In the genomic region with DNA sequence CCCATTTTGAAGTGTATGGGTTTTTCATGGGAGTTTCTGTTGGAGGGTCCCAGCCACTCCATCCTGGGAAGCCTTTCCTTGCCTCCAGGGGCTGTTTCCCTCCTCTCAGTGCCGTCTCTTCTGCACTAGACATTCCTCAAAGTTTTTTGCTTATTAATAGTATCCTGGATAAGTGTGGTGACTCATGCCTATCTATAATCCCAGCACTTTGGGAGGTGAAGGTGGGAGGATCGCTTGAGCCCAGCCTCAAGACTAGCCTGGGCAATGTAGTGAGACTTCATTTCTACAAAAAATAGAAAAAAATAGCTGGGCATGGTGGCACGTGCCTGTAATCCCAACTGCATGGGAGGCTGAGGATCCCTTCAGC, we compare ENCODE assay signal across 2 cellular contexts.
TF ChIP-seq lines count a peak whose summit lies in the region.

No MANE protein-coding gene starts in this region.

TF ChIP-seq in HCT116, 20 proteins besides CTCF, POLR2A, EP300 and RAD21 (continued from another document):
- TF ChIP-seq, protein P1, sequence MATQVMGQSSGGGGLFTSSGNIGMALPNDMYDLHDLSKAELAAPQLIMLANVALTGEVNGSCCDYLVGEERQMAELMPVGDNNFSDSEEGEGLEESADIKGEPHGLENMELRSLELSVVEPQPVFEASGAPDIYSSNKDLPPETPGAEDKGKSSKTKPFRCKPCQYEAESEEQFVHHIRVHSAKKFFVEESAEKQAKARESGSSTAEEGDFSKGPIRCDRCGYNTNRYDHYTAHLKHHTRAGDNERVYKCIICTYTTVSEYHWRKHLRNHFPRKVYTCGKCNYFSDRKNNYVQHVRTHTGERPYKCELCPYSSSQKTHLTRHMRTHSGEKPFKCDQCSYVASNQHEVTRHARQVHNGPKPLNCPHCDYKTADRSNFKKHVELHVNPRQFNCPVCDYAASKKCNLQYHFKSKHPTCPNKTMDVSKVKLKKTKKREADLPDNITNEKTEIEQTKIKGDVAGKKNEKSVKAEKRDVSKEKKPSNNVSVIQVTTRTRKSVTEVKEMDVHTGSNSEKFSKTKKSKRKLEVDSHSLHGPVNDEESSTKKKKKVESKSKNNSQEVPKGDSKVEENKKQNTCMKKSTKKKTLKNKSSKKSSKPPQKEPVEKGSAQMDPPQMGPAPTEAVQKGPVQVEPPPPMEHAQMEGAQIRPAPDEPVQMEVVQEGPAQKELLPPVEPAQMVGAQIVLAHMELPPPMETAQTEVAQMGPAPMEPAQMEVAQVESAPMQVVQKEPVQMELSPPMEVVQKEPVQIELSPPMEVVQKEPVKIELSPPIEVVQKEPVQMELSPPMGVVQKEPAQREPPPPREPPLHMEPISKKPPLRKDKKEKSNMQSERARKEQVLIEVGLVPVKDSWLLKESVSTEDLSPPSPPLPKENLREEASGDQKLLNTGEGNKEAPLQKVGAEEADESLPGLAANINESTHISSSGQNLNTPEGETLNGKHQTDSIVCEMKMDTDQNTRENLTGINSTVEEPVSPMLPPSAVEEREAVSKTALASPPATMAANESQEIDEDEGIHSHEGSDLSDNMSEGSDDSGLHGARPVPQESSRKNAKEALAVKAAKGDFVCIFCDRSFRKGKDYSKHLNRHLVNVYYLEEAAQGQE (IDR thresholded peaks at IDR 0.05; ENCODE audit: low read depth): no peak
- TF ChIP-seq JUND (IDR thresholded peaks at IDR 0.05) (peak; percentile 68; the same call in 1 of the 2 replicates), EZH2phosphoT487 (IDR thresholded peaks at IDR 0.05; ENCODE audit: borderline replicate concordance) (no peak)
- TF ChIP-seq, protein P2, sequence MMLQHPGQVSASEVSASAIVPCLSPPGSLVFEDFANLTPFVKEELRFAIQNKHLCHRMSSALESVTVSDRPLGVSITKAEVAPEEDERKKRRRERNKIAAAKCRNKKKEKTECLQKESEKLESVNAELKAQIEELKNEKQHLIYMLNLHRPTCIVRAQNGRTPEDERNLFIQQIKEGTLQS (IDR thresholded peaks at IDR 0.05): no peak

TF ChIP-seq in GM23338, 12 proteins besides CTCF, POLR2A, EP300 and RAD21 (continued from another document):
- TF ChIP-seq, protein P3, sequence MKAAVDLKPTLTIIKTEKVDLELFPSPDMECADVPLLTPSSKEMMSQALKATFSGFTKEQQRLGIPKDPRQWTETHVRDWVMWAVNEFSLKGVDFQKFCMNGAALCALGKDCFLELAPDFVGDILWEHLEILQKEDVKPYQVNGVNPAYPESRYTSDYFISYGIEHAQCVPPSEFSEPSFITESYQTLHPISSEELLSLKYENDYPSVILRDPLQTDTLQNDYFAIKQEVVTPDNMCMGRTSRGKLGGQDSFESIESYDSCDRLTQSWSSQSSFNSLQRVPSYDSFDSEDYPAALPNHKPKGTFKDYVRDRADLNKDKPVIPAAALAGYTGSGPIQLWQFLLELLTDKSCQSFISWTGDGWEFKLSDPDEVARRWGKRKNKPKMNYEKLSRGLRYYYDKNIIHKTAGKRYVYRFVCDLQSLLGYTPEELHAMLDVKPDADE (IDR thresholded peaks at IDR 0.05): no peak
- TF ChIP-seq JUNB (IDR thresholded peaks at IDR 0.05; ENCODE audit: unreplicated experiment) (no peak), ZNF331 (CRISPR knock-in tag; IDR thresholded peaks at IDR 0.05; ENCODE audit: low read depth) (no peak)
